14 cellular contexts compared by ENCODE assay signal in the genomic region with DNA sequence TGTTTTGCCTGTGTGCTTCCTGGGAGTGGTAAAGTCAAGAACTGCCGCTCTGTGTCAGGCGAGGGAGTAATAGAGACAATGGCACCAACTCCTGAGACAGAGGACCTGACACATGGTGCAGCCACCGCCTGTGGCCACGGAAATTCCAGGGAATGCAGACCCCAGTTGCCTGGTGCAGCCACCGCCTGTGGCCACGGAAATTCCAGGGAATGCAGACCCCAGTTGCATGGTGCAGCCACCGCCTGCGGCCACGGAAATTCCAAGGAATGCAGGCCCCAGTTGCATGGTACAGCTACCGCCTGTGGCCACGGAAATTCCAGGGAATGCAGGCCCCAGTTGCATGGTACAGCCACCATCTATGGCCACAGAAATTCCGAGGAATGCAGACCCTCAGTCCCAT.
"Had no signal": no experiment of that assay in that cellular context is flagged by ENCODE, and none has a peak within 500 bp of the region (broad histone marks: within the 10 kb centered on the region; RNA-seq: fewer than 3 reads in every experiment).

No MANE protein-coding gene starts in this region.

- H3K4me3 Mint-ChIP-seq: activated naive CD8-positive, alpha-beta T cell treated with anti-CD3 and anti-CD28 coated beads for 36 hours; activated T-cell treated with anti-CD3 and anti-CD28 coated beads, Interleukin-2, amount 50 U/mL, for 72 hours; natural killer cell treated with Interleukin-12 subunit alpha and Interleukin-12 subunit beta and Interleukin-15 and Interleukin-18, amount 100 ng/mL, for 72 hours; T-helper 2 cell treated with Interferon-gamma antibody and Interleukin-4, amounts not matched to agents 5 μg/mL and 100 μg/mL, for 36 hours had no signal

- H3K4me3 ChIP-seq: mucosa of descending colon had no signal

- H3K36me3 Mint-ChIP-seq: activated naive CD8-positive, alpha-beta T cell treated with anti-CD3 and anti-CD28 coated beads for 36 hours; natural killer cell treated with Interleukin-12 subunit alpha and Interleukin-12 subunit beta and Interleukin-15 and Interleukin-18, amount 100 ng/mL, for 72 hours had no signal

- H3K27ac Mint-ChIP-seq: activated naive CD8-positive, alpha-beta T cell treated with anti-CD3 and anti-CD28 coated beads for 36 hours; activated T-cell treated with anti-CD3 and anti-CD28 coated beads, Interleukin-2, amount 50 U/mL, for 72 hours; natural killer cell treated with Interleukin-12 subunit alpha and Interleukin-12 subunit beta and Interleukin-15 and Interleukin-18, amount 100 ng/mL, for 72 hours; T-helper 2 cell treated with Interferon-gamma antibody and Interleukin-4, amounts not matched to agents 5 μg/mL and 100 μg/mL, for 36 hours had no signal

- ATAC-seq: activated T-cell treated with anti-CD3 and anti-CD28 coated beads, Interleukin-2, amount 50 U/mL, for 72 hours; left colon; mucosa of descending colon; natural killer cell treated with Interleukin-12 subunit alpha and Interleukin-12 subunit beta and Interleukin-15 and Interleukin-18, amount 100 ng/mL, for 72 hours had no signal

- H3K9me3 ChIP-seq: mucosa of descending colon had no signal

- DNase-seq: activated CD4-positive, alpha-beta T cell treated with anti-CD3 and anti-CD28 coated beads for 1 hour; activated CD4-positive, alpha-beta T cell treated with anti-CD3 and anti-CD28 coated beads, Interleukin-2, amount 50 U/mL, for 48 hours; activated gamma-delta T cell treated with Interleukin-2 at 50 U/mL for 16 hours; activated naive CD8-positive, alpha-beta T cell treated with anti-CD3 and anti-CD28 coated beads for 36 hours; activated T-cell treated with anti-CD3 and anti-CD28 coated beads, Interleukin-2, amount 50 U/mL, for 72 hours; hypothalamus; left colon; mammary epithelial cell; mucosa of descending colon; small intestine; SW 1271; trophoblast cell had no signal

- H3K4me1 Mint-ChIP-seq: activated naive CD8-positive, alpha-beta T cell treated with anti-CD3 and anti-CD28 coated beads for 36 hours had no signal

- H3K9me3 Mint-ChIP-seq: activated naive CD8-positive, alpha-beta T cell treated with anti-CD3 and anti-CD28 coated beads for 36 hours; activated T-cell treated with anti-CD3 and anti-CD28 coated beads, Interleukin-2, amount 50 U/mL, for 72 hours; natural killer cell treated with Interleukin-12 subunit alpha and Interleukin-12 subunit beta and Interleukin-15 and Interleukin-18, amount 100 ng/mL, for 72 hours; T-helper 2 cell treated with Interferon-gamma antibody and Interleukin-4, amounts not matched to agents 5 μg/mL and 100 μg/mL, for 36 hours had no signal
